ENCODE assay signal across 15 cellular contexts in the genomic region with DNA sequence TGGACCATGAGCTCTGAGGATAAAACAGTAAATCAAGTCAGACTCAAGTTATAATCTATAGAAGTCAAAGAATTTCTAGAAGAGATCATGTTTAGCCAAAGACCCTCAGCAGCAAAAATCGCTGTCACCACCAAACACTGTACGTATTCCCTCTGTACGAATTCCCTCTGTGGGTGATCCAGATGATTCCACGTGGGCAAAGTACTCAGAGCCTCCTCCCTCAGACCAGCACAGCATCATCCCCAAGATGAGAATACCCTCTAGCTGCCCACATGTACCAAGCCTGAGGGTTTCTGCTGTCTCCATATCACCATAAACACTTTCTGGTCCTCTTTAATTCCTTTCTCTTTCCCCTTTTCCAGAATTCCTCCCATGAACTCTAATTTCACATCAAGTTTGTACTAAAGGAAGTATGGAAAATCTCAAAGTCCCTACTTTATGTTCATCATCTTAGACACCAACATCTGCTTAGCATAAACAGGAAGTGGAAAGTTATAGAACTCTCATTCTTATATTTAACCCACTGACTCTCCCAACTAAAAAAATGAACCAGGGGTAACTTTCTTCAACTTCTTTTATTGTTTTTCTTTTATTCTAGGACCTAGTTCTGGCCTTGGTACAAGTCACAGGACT. TPM values are rescaled to one million over a fixed set of nuclear protein-coding genes. Genes with fewer than 3 reads are reported as not detected.
DNase-seq lines count a peak whose midpoint lies in the region; ATAC-seq, FAIRE-seq and TF ChIP-seq lines count a peak whose summit lies in the region.
"Had no signal": no experiment of that assay in that cellular context is flagged by ENCODE, and none has a peak within 500 bp of the region (broad histone marks: within the 10 kb centered on the region; RNA-seq: fewer than 3 reads in every experiment).

No MANE protein-coding gene starts in this region.

- 0 out of 2 replicates have a peak overlapping the region, but pooled peaks have one; percentile 3 for H3K27ac ChIP-seq in OCI-LY3 (ENCODE audit: low read length)
- H3K27ac ChIP-seq in endothelial cell of umbilical vein (ENCODE audit: insufficient read depth, low read depth, low read length) = peak overlapping the region; percentile 19
- peak overlapping the region; percentile 90 for H3K27ac ChIP-seq in thymus (ENCODE audit: low read depth)
- H3K27ac ChIP-seq in tibial artery = no peak overlapping the region
- no peak overlapping the region for H3K27ac ChIP-seq in mammary epithelial cell (ENCODE audit: insufficient read depth, low read depth, low read length)
- H3K27ac ChIP-seq: breast epithelium, VCaP had no signal

- BruUV-seq in endothelial cell of umbilical vein (replicated peaks; lab: Mats Ljungman, UMichigan) = no TSS peak
- no TSS peak for BruUV-seq in mammary epithelial cell (replicated peaks; lab: Mats Ljungman, UMichigan)

- no peaks in the 10 kb centered on the region for H3K9me3 Mint-ChIP-seq in activated naive CD4-positive, alpha-beta T cell treated with anti-CD3 and anti-CD28 coated beads, Interleukin-2, amount 50 U/mL, for 24 hours
- H3K9me3 Mint-ChIP-seq: stimulated activated naive CD8-positive, alpha-beta T cell treated with anti-CD3 and anti-CD28 coated beads, Interleukin-15, Interleukin-2, amounts not matched to agents 100 ng/mL and 50 ng/mL, for 24 hours had no signal

- FAIRE-seq in endothelial cell of umbilical vein (lab: Jason Lieb, UNC) = no peak

- H3K36me3 Mint-ChIP-seq in activated naive CD4-positive, alpha-beta T cell treated with anti-CD3 and anti-CD28 coated beads, Interleukin-2, amount 50 U/mL, for 24 hours = peaks cover 42% of the 10 kb centered on the region

- TF ChIP-seq POLR2A in endothelial cell of umbilical vein (IDR thresholded peaks at IDR 0.05; ENCODE audit: low read depth, low read length) = no peak

- H3K9me3 ChIP-seq in OCI-LY3 (ENCODE audit: insufficient read depth, low read length) = no peaks in the 10 kb centered on the region
- H3K9me3 ChIP-seq in endothelial cell of umbilical vein (replicated peaks; ENCODE audit: control insufficient read depth, insufficient read depth, low read length) = no peaks in the 10 kb centered on the region
- H3K9me3 ChIP-seq in thymus (ENCODE audit: control insufficient read depth) = no peaks in the 10 kb centered on the region
- H3K9me3 ChIP-seq in tibial artery = no peaks in the 10 kb centered on the region
- H3K9me3 ChIP-seq in mammary epithelial cell (replicated peaks; ENCODE audit: insufficient read depth, low read length) = no peaks in the 10 kb centered on the region
- H3K9me3 ChIP-seq: breast epithelium had no signal

- H3K36me3 ChIP-seq in OCI-LY3 (replicated peaks; ENCODE audit: low read depth, low read length) (no peaks in the 10 kb centered on the region), endothelial cell of umbilical vein (ENCODE audit: control insufficient read depth in 2 of 2, extremely low read depth in 1 of 2, insufficient read depth in 2 of 2, low read length in 2 of 2) (no peaks in the 10 kb centered on the region), thymus (ENCODE audit: control insufficient read depth, insufficient read depth) (peaks cover 1% of the 10 kb centered on the region), tibial artery (no peaks in the 10 kb centered on the region), mammary epithelial cell (ENCODE audit: insufficient read depth, low read length) (no peaks in the 10 kb centered on the region)
- H3K36me3 ChIP-seq: breast epithelium had no signal

- no peaks in the 10 kb centered on the region for H3K27me3 Mint-ChIP-seq in activated naive CD4-positive, alpha-beta T cell treated with anti-CD3 and anti-CD28 coated beads, Interleukin-2, amount 50 U/mL, for 24 hours
- H3K27me3 Mint-ChIP-seq: stimulated activated naive CD8-positive, alpha-beta T cell treated with anti-CD3 and anti-CD28 coated beads, Interleukin-15, Interleukin-2, amounts not matched to agents 100 ng/mL and 50 ng/mL, for 24 hours had no signal

- POLR2A ChIA-PET in endothelial cell of umbilical vein (lab: Charles Lee) = no interaction called here

- H3K4me1 ChIP-seq in OCI-LY3 (ENCODE audit: low read length) (peaks cover 21% of the 10 kb centered on the region), endothelial cell of umbilical vein (ENCODE audit: control insufficient read depth, extremely low read depth, insufficient read depth, low read length) (peaks cover 15% of the 10 kb centered on the region), thymus (ENCODE audit: control insufficient read depth, insufficient read depth, low read length) (peaks cover 29% of the 10 kb centered on the region), tibial artery (no peaks in the 10 kb centered on the region), mammary epithelial cell (ENCODE audit: insufficient read depth, low read length) (peaks cover 10% of the 10 kb centered on the region)
- H3K4me1 ChIP-seq: breast epithelium had no signal

- no peaks in the 10 kb centered on the region for H3K9me1 ChIP-seq in endothelial cell of umbilical vein (replicated peaks; ENCODE audit: control insufficient read depth, extremely low read depth, insufficient read depth, low read length)

- H3K4me3 ChIP-seq in OCI-LY3 (ENCODE audit: low read length) (peak overlapping the region; percentile 7; the same call in 1 of the 2 replicates), endothelial cell of umbilical vein (replicated peaks in 1 of 3; ENCODE audit: insufficient read depth in 1 of 3, low read depth in 1 of 3, low read length in 3 of 3) (no peak overlapping the region), thymus (ENCODE audit: low read length) (no peak overlapping the region), tibial artery (no peak overlapping the region), mammary epithelial cell (replicated peaks in 1 of 3; ENCODE audit: insufficient read depth in 1 of 3, low read depth in 2 of 3, low read length in 3 of 3) (no peak overlapping the region)
- H3K4me3 ChIP-seq: breast epithelium had no signal

- TF ChIP-seq CTCF in OCI-LY3 (IDR thresholded peaks at IDR 0.05; ENCODE audit: low read depth, low read length) (no peak), endothelial cell of umbilical vein (IDR thresholded peaks at IDR 0.05; ENCODE audit: extremely low read depth in 1 of 2, insufficient read depth in 1 of 2, low read depth in 1 of 2, low read length in 2 of 2) (no peak), omental fat pad (IDR thresholded peaks at IDR 0.05) (no peak), tibial artery (IDR thresholded peaks at IDR 0.05) (no peak), mammary epithelial cell (conservative IDR thresholded peaks at IDR 0.05 in 1 of 2, IDR thresholded peaks at IDR 0.05 in 1 of 2; ENCODE audit: extremely low read depth in 1 of 2, insufficient read depth in 1 of 2, low read depth in 1 of 2, low read length in 2 of 2) (no peak)

- CTCF ChIA-PET in endothelial cell of umbilical vein (lab: Charles Lee) (interaction anchor here (4.8 kb wide), 1 partner anchor 8 kb away, joined by 37 read pairs; no protein-coding TSS in a partner anchor), mammary epithelial cell (lab: Charles Lee; ENCODE audit: low non-redundant PET) (no interaction called here)

- H3K4me3 Mint-ChIP-seq in activated naive CD4-positive, alpha-beta T cell treated with anti-CD3 and anti-CD28 coated beads, Interleukin-2, amount 50 U/mL, for 24 hours = peak overlapping the region; percentile 70
- H3K4me3 Mint-ChIP-seq: stimulated activated naive CD8-positive, alpha-beta T cell treated with anti-CD3 and anti-CD28 coated beads, Interleukin-15, Interleukin-2, amounts not matched to agents 100 ng/mL and 50 ng/mL, for 24 hours had no signal

- ATAC-seq in omental fat pad (ENCODE audit: low FRiP score) = no peak

- no peak overlapping the region for H3K9ac ChIP-seq in OCI-LY3 (ENCODE audit: low read length)
- no peak overlapping the region for H3K9ac ChIP-seq in endothelial cell of umbilical vein (replicated peaks; ENCODE audit: extremely low read depth, insufficient read depth, low read length)
- no peak overlapping the region for H3K9ac ChIP-seq in mammary epithelial cell (ENCODE audit: insufficient read depth, low read length)

- H3K4me2 ChIP-seq in OCI-LY3 (ENCODE audit: low read length) (peak overlapping the region; percentile 56), endothelial cell of umbilical vein (ENCODE audit: insufficient read depth, low read length) (peak overlapping the region; percentile 71), mammary epithelial cell (ENCODE audit: insufficient read depth, low read depth, low read length) (no peak overlapping the region)

- intact Hi-C loops in endothelial cell of umbilical vein (cut with micrococcal nuclease) = loop anchor here (1.0 to 2.0 kb wide), 3 partner anchors 23 to 59 kb away; a partner anchor contains a TSS
- intact Hi-C loops in tibial artery (cut with DNase I; ENCODE audit: low total_unique reads) = no loop called here
- intact Hi-C loops in mammary epithelial cell (cut with micrococcal nuclease) = no loop called here

- H3K4me1 Mint-ChIP-seq in activated naive CD4-positive, alpha-beta T cell treated with anti-CD3 and anti-CD28 coated beads, Interleukin-2, amount 50 U/mL, for 24 hours = peaks cover 19% of the 10 kb centered on the region

- H3K27me3 ChIP-seq in OCI-LY3 (ENCODE audit: low read depth, low read length) (peaks cover 18% of the 10 kb centered on the region), endothelial cell of umbilical vein (ENCODE audit: control insufficient read depth in 2 of 2, insufficient read depth in 2 of 2, low read length in 2 of 2) (peaks cover 2 to 6% of the 10 kb centered on the region in 2 experiments), thymus (ENCODE audit: control insufficient read depth, insufficient read depth) (no peaks in the 10 kb centered on the region), tibial artery (peaks cover 0 to 34% of the 10 kb centered on the region in 2 donors), mammary epithelial cell (ENCODE audit: insufficient read depth, low read length) (no peaks in the 10 kb centered on the region)
- H3K27me3 ChIP-seq: breast epithelium had no signal

- H4K20me1 ChIP-seq in OCI-LY3 (ENCODE audit: insufficient read depth, low read length) = no peaks in the 10 kb centered on the region
- no peaks in the 10 kb centered on the region for H4K20me1 ChIP-seq in endothelial cell of umbilical vein (replicated peaks; ENCODE audit: control insufficient read depth, extremely low read depth, insufficient read depth, low read length)
- no peaks in the 10 kb centered on the region for H4K20me1 ChIP-seq in mammary epithelial cell (ENCODE audit: insufficient read depth, low read length)

- 96% methylated on average over 4 of the region's 4 CpGs for WGBS in thymus
- 70% methylated on average over 4 of the region's 4 CpGs for WGBS in mammary epithelial cell (ENCODE audit: low coverage, missing lambda C conversion rate)

- in situ Hi-C loops in mammary epithelial cell (cut with MboI; ENCODE audit: low sequenced_read_pairs in 2 of 2) = no loop called here

- dilution Hi-C loops in endothelial cell of umbilical vein (cut with MboI; ENCODE audit: extremely low pct_ligation_motif_present, low sequenced_read_pairs) = no loop called here
- dilution Hi-C loops in mammary epithelial cell (cut with HindIII; ENCODE audit: low sequenced_read_pairs) = no loop called here

- H3K27ac Mint-ChIP-seq in activated naive CD4-positive, alpha-beta T cell treated with anti-CD3 and anti-CD28 coated beads, Interleukin-2, amount 50 U/mL, for 24 hours = peak overlapping the region; percentile 97
- H3K27ac Mint-ChIP-seq: stimulated activated naive CD8-positive, alpha-beta T cell treated with anti-CD3 and anti-CD28 coated beads, Interleukin-15, Interleukin-2, amounts not matched to agents 100 ng/mL and 50 ng/mL, for 24 hours had no signal

- H2AFZ ChIP-seq in OCI-LY3 (ENCODE audit: low read depth, low read length) = peak overlapping the region; percentile 33; the same call in 1 of the 2 replicates
- H2AFZ ChIP-seq in endothelial cell of umbilical vein (ENCODE audit: low read depth, low read length) = no peak overlapping the region
- no peak overlapping the region for H2AFZ ChIP-seq in mammary epithelial cell (ENCODE audit: low read depth, low read length)

- DNase-seq in activated naive CD4-positive, alpha-beta T cell treated with Interleukin-2 at 50 U/mL for 16 hours = no peak
- DNase-seq in endothelial cell of umbilical vein (ENCODE audit: low read depth, low spot score) (no peak), omental fat pad (ENCODE audit: low spot score) (no peak), tibial artery (no peak), mammary epithelial cell (no peak)
- DNase-seq: hypothalamus, NCI-H146, posterior cingulate gyrus had no signal

- H3K79me2 ChIP-seq in OCI-LY3 (ENCODE audit: low read length) (no peaks in the 10 kb centered on the region), endothelial cell of umbilical vein (ENCODE audit: control insufficient read depth, insufficient read depth, low read length) (no peaks in the 10 kb centered on the region), mammary epithelial cell (ENCODE audit: insufficient read depth, low read length) (no peaks in the 10 kb centered on the region)

RNA-seq across cellular contexts. Expression of a gene that starts 18.7 kb away (rescaled TPM):
- total RNA-seq in endothelial cell of umbilical vein = 0.35 and 0.39 TPM in 2 replicates
- 0.04 TPM in 1 of 2 replicates, not detected in the other for polyA plus RNA-seq in endothelial cell of umbilical vein
- not detected in 2 replicates for polyA plus RNA-seq in endothelial cell of umbilical vein (2011; cell fraction: cytosol; rRNA removed)
- polyA plus RNA-seq in endothelial cell of umbilical vein (2011; cell fraction: nucleus; rRNA removed) = 0.10 and 0.37 TPM in 2 replicates
- 0.18 TPM in 1 of 2 replicates, not detected in the other for polyA plus RNA-seq in endothelial cell of umbilical vein (2012)
- polyA minus RNA-seq in endothelial cell of umbilical vein = 0.17 TPM in 1 of 2 replicates, not detected in the other
- not detected for polyA minus RNA-seq in endothelial cell of umbilical vein (2011; cell fraction: cytosol; rRNA and poly(A)+ RNA removed)
- 0.14 TPM in 1 of 2 replicates, not detected in the other for polyA minus RNA-seq in endothelial cell of umbilical vein (2011; cell fraction: nucleus; rRNA and poly(A)+ RNA removed)
- 39.7 TPM for polyA plus RNA-seq in thymus
- total RNA-seq in omental fat pad = 10 to 100 TPM in 3 of 4 donors, 1 to 10 TPM in 1; 9.9 to 35.9 (median 13.7) TPM
- total RNA-seq in mammary epithelial cell = not detected
- polyA plus RNA-seq in mammary epithelial cell = not detected
- not detected for polyA minus RNA-seq in mammary epithelial cell
- total RNA-seq: lung microvascular endothelial cell had no signal

RNA-seq across cellular contexts. Expression of a gene that starts 29.7 kb away (rescaled TPM):
- total RNA-seq in endothelial cell of umbilical vein = not detected in 2 replicates
- polyA plus RNA-seq in endothelial cell of umbilical vein = not detected in 2 replicates
- not detected in 2 replicates for polyA plus RNA-seq in endothelial cell of umbilical vein (2011; cell fraction: cytosol; rRNA removed)
- not detected in 2 replicates for polyA plus RNA-seq in endothelial cell of umbilical vein (2011; cell fraction: nucleus; rRNA removed)
- not detected in 2 replicates for polyA plus RNA-seq in endothelial cell of umbilical vein (2012)
- polyA minus RNA-seq in endothelial cell of umbilical vein = not detected in 2 replicates
- not detected for polyA minus RNA-seq in endothelial cell of umbilical vein (2011; cell fraction: cytosol; rRNA and poly(A)+ RNA removed)
- polyA minus RNA-seq in endothelial cell of umbilical vein (2011; cell fraction: nucleus; rRNA and poly(A)+ RNA removed) = not detected in 2 replicates
- polyA plus RNA-seq in thymus = 0.73 TPM
- under 1 TPM in 2 of 4 donors, not detected in 2; 0.28 to 0.47 TPM for total RNA-seq in omental fat pad
- total RNA-seq in mammary epithelial cell = 1 to 10 TPM in 1 of 2 donors, under 1 TPM in 1; 0.99 to 1.8 TPM
- polyA plus RNA-seq in mammary epithelial cell = 0.43 TPM
- not detected for polyA minus RNA-seq in mammary epithelial cell
- total RNA-seq: lung microvascular endothelial cell had no signal

RNA-seq across cellular contexts. Expression of a gene that starts 46.1 kb away (rescaled TPM):
- total RNA-seq in endothelial cell of umbilical vein (7.0 and 7.1 TPM in 2 replicates), omental fat pad (1 to 10 TPM; 1.3 to 2.5 (median 2.4) TPM), mammary epithelial cell (10 to 100 TPM; 10.9 to 25.7 TPM)
- polyA plus RNA-seq in endothelial cell of umbilical vein (2.5 TPM in 2 replicates), thymus (7.0 TPM), mammary epithelial cell (4.3 TPM)
- polyA plus RNA-seq in endothelial cell of umbilical vein (2011; cell fraction: cytosol; rRNA removed) = 2.2 and 2.4 TPM in 2 replicates
- 2.4 and 2.6 TPM in 2 replicates for polyA plus RNA-seq in endothelial cell of umbilical vein (2011; cell fraction: nucleus; rRNA removed)
- polyA plus RNA-seq in endothelial cell of umbilical vein (2012) = 4.5 and 4.9 TPM in 2 replicates
- polyA minus RNA-seq in endothelial cell of umbilical vein (7.3 and 10.2 TPM in 2 replicates), mammary epithelial cell (25.3 TPM)
- polyA minus RNA-seq in endothelial cell of umbilical vein (2011; cell fraction: cytosol; rRNA and poly(A)+ RNA removed) = 2.7 TPM
- polyA minus RNA-seq in endothelial cell of umbilical vein (2011; cell fraction: nucleus; rRNA and poly(A)+ RNA removed) = 2.0 and 2.5 TPM in 2 replicates

RNA-seq across cellular contexts. Expression of a gene that starts 53.5 kb away (rescaled TPM):
- total RNA-seq in endothelial cell of umbilical vein = 0.13 and 0.23 TPM in 2 replicates
- 0.05 and 0.06 TPM in 2 replicates for polyA plus RNA-seq in endothelial cell of umbilical vein
- polyA plus RNA-seq in endothelial cell of umbilical vein (2011; cell fraction: cytosol; rRNA removed) = 0.05 and 0.10 TPM in 2 replicates
- polyA plus RNA-seq in endothelial cell of umbilical vein (2011; cell fraction: nucleus; rRNA removed) = 0.13 and 0.17 TPM in 2 replicates
- 0.35 and 0.53 TPM in 2 replicates for polyA plus RNA-seq in endothelial cell of umbilical vein (2012)
- polyA minus RNA-seq in endothelial cell of umbilical vein = 0.06 and 0.17 TPM in 2 replicates
- not detected for polyA minus RNA-seq in endothelial cell of umbilical vein (2011; cell fraction: cytosol; rRNA and poly(A)+ RNA removed)
- polyA minus RNA-seq in endothelial cell of umbilical vein (2011; cell fraction: nucleus; rRNA and poly(A)+ RNA removed) = 0.10 TPM in 1 of 2 replicates, not detected in the other
- 1.3 TPM for polyA plus RNA-seq in thymus
- 10 to 100 TPM in 1 of 4 donors, 1 to 10 TPM in 3; 1.1 to 10.2 (median 2.0) TPM for total RNA-seq in omental fat pad
- 10 to 100 TPM in 1 of 2 donors, 1 to 10 TPM in 1; 6.5 to 11.5 TPM for total RNA-seq in mammary epithelial cell
- polyA plus RNA-seq in mammary epithelial cell = 4.5 TPM
- 12.9 TPM for polyA minus RNA-seq in mammary epithelial cell
- total RNA-seq: lung microvascular endothelial cell had no signal

RNA-seq across cellular contexts. Expression of a gene that starts 58.0 kb away (rescaled TPM):
- 37.1 and 49.5 TPM in 2 replicates for total RNA-seq in endothelial cell of umbilical vein
- polyA plus RNA-seq in endothelial cell of umbilical vein = 16.5 and 21.0 TPM in 2 replicates
- polyA plus RNA-seq in endothelial cell of umbilical vein (2011; cell fraction: cytosol; rRNA removed) = 18.9 and 19.6 TPM in 2 replicates
- polyA plus RNA-seq in endothelial cell of umbilical vein (2011; cell fraction: nucleus; rRNA removed) = 36.2 and 38.7 TPM in 2 replicates
- polyA plus RNA-seq in endothelial cell of umbilical vein (2012) = 36.1 and 42.0 TPM in 2 replicates
- polyA minus RNA-seq in endothelial cell of umbilical vein = 25.2 and 32.8 TPM in 2 replicates
- 20.5 TPM for polyA minus RNA-seq in endothelial cell of umbilical vein (2011; cell fraction: cytosol; rRNA and poly(A)+ RNA removed)
- polyA minus RNA-seq in endothelial cell of umbilical vein (2011; cell fraction: nucleus; rRNA and poly(A)+ RNA removed) = 15.4 and 18.5 TPM in 2 replicates
- polyA plus RNA-seq in thymus = 47.7 TPM
- 10 to 100 TPM in 3 of 4 donors, 1 to 10 TPM in 1; 6.8 to 56.6 (median 33.6) TPM for total RNA-seq in omental fat pad
- total RNA-seq in mammary epithelial cell = 10 to 100 TPM; 82.5 to 92.3 TPM
- 82.9 TPM for polyA plus RNA-seq in mammary epithelial cell
- 105 TPM for polyA minus RNA-seq in mammary epithelial cell

Comparison
In these comparisons a context has a peak if more than half of its experiments do, and no peak if none do; other contexts are left out.
1. H3K27ac ChIP-seq: peak in OCI-LY3 (single experiment), endothelial cell of umbilical vein (single experiment) and thymus (single experiment); none in tibial artery (0 of 2) and mammary epithelial cell (single experiment).